ENCODE assay signal across 11 cellular contexts in genomic region chr17:68289473-68289872, GRCh38. TPM values are rescaled to one million over a fixed set of nuclear protein-coding genes. Genes with fewer than 3 reads are reported as not detected.
DNase-seq lines count a peak whose midpoint lies in the region; ATAC-seq and TF ChIP-seq lines count a peak whose summit lies in the region.
"Had no signal": no experiment of that assay in that cellular context is flagged by ENCODE, and none has a peak within 500 bp of the region (broad histone marks: within the 10 kb centered on the region; RNA-seq: fewer than 3 reads in every experiment).

No MANE protein-coding gene starts in this region.

- H3K4me3 ChIP-seq in thoracic aorta, result peak overlapping the region; percentile 83

- H3K9me3 Mint-ChIP-seq in activated T-cell treated with anti-CD3 and anti-CD28 coated beads, Interleukin-2, amount 50 U/mL, for 24 hours, result no peaks in the 10 kb centered on the region
- H3K9me3 Mint-ChIP-seq in activated CD4-positive, alpha-beta memory T cell treated with anti-CD3 and anti-CD28 coated beads, Interleukin-2, amount 10 ng/mL, durations not matched to agents 7 days and 5 days, result no peaks in the 10 kb centered on the region

- DNase-seq in activated T-cell treated with anti-CD3 and anti-CD28 coated beads, Interleukin-2, amount 50 U/mL, for 24 hours, result no peak
- DNase-seq in activated T-cell treated with anti-CD3 and anti-CD28 coated beads for 4 hours (no peak), thoracic aorta (ENCODE audit: low spot score) (no peak)
- no peak for DNase-seq in activated CD4-positive, alpha-beta memory T cell treated with anti-CD3 and anti-CD28 coated beads, Interleukin-2, amount 10 ng/mL, durations not matched to agents 7 days and 5 days
- DNase-seq in stimulated activated CD8-positive, alpha-beta memory T cell treated with anti-CD3 and anti-CD28 coated beads, Interleukin-4, amount 100 ng/mL, for 48 hours, result no peak
- DNase-seq: amniotic stem cell, foreskin melanocyte, T1000 had no signal

- peaks cover 53% of the 10 kb centered on the region for H3K4me1 Mint-ChIP-seq in activated T-cell treated with anti-CD3 and anti-CD28 coated beads, Interleukin-2, amount 50 U/mL, for 24 hours (ENCODE audit: low read depth)
- peaks cover 54% of the 10 kb centered on the region for H3K4me1 Mint-ChIP-seq in activated CD4-positive, alpha-beta memory T cell treated with anti-CD3 and anti-CD28 coated beads, Interleukin-2, amount 10 ng/mL, durations not matched to agents 7 days and 5 days

- H3K4me1 ChIP-seq in thoracic aorta (ENCODE audit: control insufficient read depth in 1 of 2, low read depth in 2 of 2), result peaks cover 0 to 28% of the 10 kb centered on the region in 2 donors

- no peaks in the 10 kb centered on the region for H3K9me3 ChIP-seq in thoracic aorta

- TF ChIP-seq CTCF in thoracic aorta (IDR thresholded peaks at IDR 0.05), result no peak

- no peak for ATAC-seq in thoracic aorta (ENCODE audit: insufficient number of reproducible peaks, low FRiP score, low read depth)
- ATAC-seq in GM21619 (IDR thresholded peaks at IDR 0.05; ENCODE audit: unreplicated experiment), result no peak
- no peak for ATAC-seq in GM19324 (IDR thresholded peaks at IDR 0.05; ENCODE audit: low FRiP score, unreplicated experiment)

- H3K36me3 Mint-ChIP-seq in activated T-cell treated with anti-CD3 and anti-CD28 coated beads, Interleukin-2, amount 50 U/mL, for 24 hours (ENCODE audit: low read depth), result peaks cover 17% of the 10 kb centered on the region
- peaks cover 26% of the 10 kb centered on the region for H3K36me3 Mint-ChIP-seq in activated CD4-positive, alpha-beta memory T cell treated with anti-CD3 and anti-CD28 coated beads, Interleukin-2, amount 10 ng/mL, durations not matched to agents 7 days and 5 days (ENCODE audit: low read depth)

- CTCF ChIA-PET in activated CD4-positive, alpha-beta memory T cell treated with anti-CD3 and anti-CD28 coated beads, Interleukin-2, amount 10 ng/mL, durations not matched to agents 7 days and 5 days (lab: Charles Lee), result interaction anchor here (0.9 to 5.0 kb wide), 7 partner anchors 26 to 147 kb away, joined by 3 to 33 read pairs (median 8); no protein-coding TSS in a partner anchor

- peaks cover 8% of the 10 kb centered on the region for H3K27me3 ChIP-seq in layer of hippocampus (ENCODE audit: control insufficient read depth, insufficient read depth, low read length)
- no peaks in the 10 kb centered on the region for H3K27me3 ChIP-seq in thoracic aorta (replicated peaks; ENCODE audit: insufficient read depth)

- H3K27ac ChIP-seq in layer of hippocampus (ENCODE audit: low read depth, low read length) (peak overlapping the region; percentile 4), thoracic aorta (no peak overlapping the region)

- H3K27me3 Mint-ChIP-seq in activated T-cell treated with anti-CD3 and anti-CD28 coated beads, Interleukin-2, amount 50 U/mL, for 24 hours, result no peaks in the 10 kb centered on the region
- H3K27me3 Mint-ChIP-seq in activated CD4-positive, alpha-beta memory T cell treated with anti-CD3 and anti-CD28 coated beads, Interleukin-2, amount 10 ng/mL, durations not matched to agents 7 days and 5 days, result no peaks in the 10 kb centered on the region

- H3K36me3 ChIP-seq in thoracic aorta, result no peaks in the 10 kb centered on the region

- H3K27ac Mint-ChIP-seq in activated T-cell treated with anti-CD3 and anti-CD28 coated beads, Interleukin-2, amount 50 U/mL, for 24 hours, result peak overlapping the region; percentile 3
- H3K27ac Mint-ChIP-seq in activated CD4-positive, alpha-beta memory T cell treated with anti-CD3 and anti-CD28 coated beads, Interleukin-2, amount 10 ng/mL, durations not matched to agents 7 days and 5 days, result peak overlapping the region; percentile 99

- POLR2A ChIA-PET in activated CD4-positive, alpha-beta memory T cell treated with anti-CD3 and anti-CD28 coated beads, Interleukin-2, amount 10 ng/mL, durations not matched to agents 7 days and 5 days (lab: Charles Lee), result interaction anchor here (0.6 to 8.6 kb wide), 19 partner anchors 7 to 170 kb away, joined by 3 to 158 read pairs (median 7); partner anchors contain the start of genes AMZ2 and WIPI1

- H3K4me3 Mint-ChIP-seq in activated T-cell treated with anti-CD3 and anti-CD28 coated beads, Interleukin-2, amount 50 U/mL, for 24 hours, result peak overlapping the region; percentile 93
- peak overlapping the region; percentile 87 for H3K4me3 Mint-ChIP-seq in activated CD4-positive, alpha-beta memory T cell treated with anti-CD3 and anti-CD28 coated beads, Interleukin-2, amount 10 ng/mL, durations not matched to agents 7 days and 5 days

RNA-seq across cellular contexts. Expression of gene SLC16A6, which starts 1.5 kb away (rescaled TPM):
- 10 to 100 TPM; 10.4 to 10.8 TPM for total RNA-seq in activated CD4-positive, alpha-beta memory T cell treated with anti-CD3 and anti-CD28 coated beads, Interleukin-2, amount 10 ng/mL, durations not matched to agents 7 days and 5 days
- 1 to 10 TPM in 1 of 2 donors, under 1 TPM in 1; 0.41 to 1.2 TPM for total RNA-seq in thoracic aorta

RNA-seq across cellular contexts. Expression of gene ARSG, which starts 1.8 kb away (rescaled TPM):
- total RNA-seq in activated CD4-positive, alpha-beta memory T cell treated with anti-CD3 and anti-CD28 coated beads, Interleukin-2, amount 10 ng/mL, durations not matched to agents 7 days and 5 days, result 10 to 100 TPM; 13.5 to 16.8 TPM
- total RNA-seq in thoracic aorta, result 10 to 100 TPM in 1 of 2 donors, 1 to 10 TPM in 1; 5.4 to 16.9 TPM

RNA-seq across cellular contexts. Expression of gene AMZ2, which starts 41.6 kb away (rescaled TPM):
- total RNA-seq in activated CD4-positive, alpha-beta memory T cell treated with anti-CD3 and anti-CD28 coated beads, Interleukin-2, amount 10 ng/mL, durations not matched to agents 7 days and 5 days, result 100 to 1,000 TPM; 106 to 121 TPM
- total RNA-seq in thoracic aorta, result 10 to 100 TPM; 28.7 to 42.6 TPM

Comparison
In these comparisons a context has a peak if more than half of its experiments do, and no peak if none do; other contexts are left out.
1. RNA of gene SLC16A6, which starts 1.5 kb away (total RNA-seq): 10.4 to 10.8 TPM in activated CD4-positive, alpha-beta memory T cell treated with anti-CD3 and anti-CD28 coated beads, Interleukin-2, amount 10 ng/mL, durations not matched to agents 7 days and 5 days; 0.41 to 1.2 TPM in thoracic aorta; every median in the first group is over 4 times any median in the second.